ENCODE assay signal across 1 cellular context in genomic region chr7:26365897-26366267, GRCh38.
TF ChIP-seq lines count a peak whose summit lies in the region.

No MANE protein-coding gene starts in this region.

TF ChIP-seq in K562, 482 proteins besides CTCF, POLR2A, EP300 and RAD21 (continued from another document):
- TF ChIP-seq NFE2L1 (tag; IDR thresholded peaks at IDR 0.05; ENCODE audit: borderline replicate concordance, low read depth), result no peak
